15 cellular contexts compared by ENCODE assay signal in the genomic region with DNA sequence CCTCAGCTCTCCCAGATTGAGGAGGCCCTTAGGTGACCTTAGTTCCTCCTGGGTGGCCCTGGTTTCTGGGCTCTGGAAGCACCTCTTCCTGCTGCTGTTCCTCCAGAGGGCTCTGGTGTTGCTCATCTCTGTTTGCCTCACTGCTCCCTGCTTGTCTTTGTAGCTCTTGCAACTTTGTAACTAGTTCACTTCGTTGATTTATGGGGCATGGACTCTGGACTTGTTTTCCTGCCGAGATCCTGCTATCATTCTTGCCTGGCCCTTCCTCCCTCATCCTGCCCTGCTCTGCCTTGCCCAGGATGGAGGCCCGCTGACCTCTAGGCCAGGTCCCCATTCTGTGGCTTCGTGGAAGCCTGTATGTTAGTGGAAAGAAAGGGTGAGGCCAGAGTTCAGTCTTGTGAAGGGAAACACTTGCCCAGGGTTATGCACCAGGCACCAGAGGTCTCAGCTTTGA.
"Had no signal": no experiment of that assay in that cellular context is flagged by ENCODE, and none has a peak within 500 bp of the region (broad histone marks: within the 10 kb centered on the region; RNA-seq: fewer than 3 reads in every experiment).

No MANE protein-coding gene starts in this region.

- FAIRE-seq: bronchial epithelial cell, pancreas had no signal

- H3K4me3 Mint-ChIP-seq: activated naive CD8-positive, alpha-beta T cell treated with anti-CD3 and anti-CD28 coated beads, Interleukin-2, amount 10 ng/mL, durations not matched to agents 7 days and 5 days; neural progenitor cell; stimulated activated memory B cell treated with anti-CD40 and anti-IgM and Interleukin-4, amounts not matched to agents 10 μg/mL and 1 μg/mL and 100 μg/mL, for 72 hours; type B pancreatic cell had no signal

- H3K4me1 Mint-ChIP-seq: activated naive CD8-positive, alpha-beta T cell treated with anti-CD3 and anti-CD28 coated beads, Interleukin-2, amount 10 ng/mL, durations not matched to agents 7 days and 5 days; stimulated activated memory B cell treated with anti-CD40 and anti-IgM and Interleukin-4, amounts not matched to agents 10 μg/mL and 1 μg/mL and 100 μg/mL, for 72 hours had no signal

- H3K4me1 ChIP-seq: pancreas had no signal

- H3K9me3 Mint-ChIP-seq: activated naive CD8-positive, alpha-beta T cell treated with anti-CD3 and anti-CD28 coated beads, Interleukin-2, amount 10 ng/mL, durations not matched to agents 7 days and 5 days; stimulated activated memory B cell treated with anti-CD40 and anti-IgM and Interleukin-4, amounts not matched to agents 10 μg/mL and 1 μg/mL and 100 μg/mL, for 72 hours had no signal

- H3K27ac Mint-ChIP-seq: activated naive CD8-positive, alpha-beta T cell treated with anti-CD3 and anti-CD28 coated beads, Interleukin-2, amount 10 ng/mL, durations not matched to agents 7 days and 5 days; stimulated activated memory B cell treated with anti-CD40 and anti-IgM and Interleukin-4, amounts not matched to agents 10 μg/mL and 1 μg/mL and 100 μg/mL, for 72 hours; type B pancreatic cell had no signal

- H3K9me3 ChIP-seq: gastrocnemius medialis, heart right ventricle, pancreas, right atrium auricular region had no signal

- H3K4me3 ChIP-seq: gastrocnemius medialis, heart right ventricle, neural progenitor cell, pancreas, right atrium auricular region had no signal

- DNase-seq: activated CD4-positive, alpha-beta T cell treated with anti-CD3 and anti-CD28 coated beads, Interleukin-2, amount 50 U/mL, for 4 hours; activated CD4-positive, CD25-positive, alpha-beta regulatory T cell treated with anti-CD3 and anti-CD28 coated beads, Interleukin-2, amount 50 U/mL, for 72 hours; activated gamma-delta T cell treated with Interleukin-2 at 50 U/mL for 16 hours; activated naive CD8-positive, alpha-beta T cell treated with anti-CD3 and anti-CD28 coated beads, Interleukin-2, amount 10 ng/mL, durations not matched to agents 7 days and 5 days; activated T-cell treated with anti-CD3 and anti-CD28 coated beads, Interleukin-2, amount 50 U/mL, for 1 hour; gastrocnemius medialis; heart right ventricle; pancreas; stimulated activated CD4-positive, alpha-beta T cell treated with anti-CD3 and anti-CD28 coated beads, Interleukin-1b, Interleukin-23, amount 100 ng/mL, for 48 hours; T-helper 9 cell had no signal

- H3K36me3 ChIP-seq: gastrocnemius medialis, heart right ventricle, neural progenitor cell, pancreas, right atrium auricular region had no signal

- H3K36me3 Mint-ChIP-seq: activated naive CD8-positive, alpha-beta T cell treated with anti-CD3 and anti-CD28 coated beads, Interleukin-2, amount 10 ng/mL, durations not matched to agents 7 days and 5 days; stimulated activated memory B cell treated with anti-CD40 and anti-IgM and Interleukin-4, amounts not matched to agents 10 μg/mL and 1 μg/mL and 100 μg/mL, for 72 hours; type B pancreatic cell had no signal

- H3K27ac ChIP-seq: heart right ventricle, neural progenitor cell, pancreas, right atrium auricular region had no signal

- H3K27me3 ChIP-seq: gastrocnemius medialis, heart right ventricle, neural progenitor cell, pancreas, right atrium auricular region had no signal
